8 cellular contexts compared by ENCODE assay signal in genomic region chr11:77151804-77152513, GRCh38. TPM values are rescaled to one million over a fixed set of nuclear protein-coding genes. Genes with fewer than 3 reads are reported as not detected.
DNase-seq lines count a peak whose midpoint lies in the region; ATAC-seq and TF ChIP-seq lines count a peak whose summit lies in the region.

No MANE protein-coding gene starts in this region.

- peaks cover 2% of the 10 kb centered on the region for H3K4me1 ChIP-seq in ovary (ENCODE audit: insufficient read depth)

- H3K9me3 Mint-ChIP-seq in activated CD8-positive, alpha-beta T cell treated with anti-CD3 and anti-CD28 coated beads, Interleukin-2, amount 10 ng/mL, durations not matched to agents 7 days and 5 days (ENCODE audit: insufficient read depth): no peaks in the 10 kb centered on the region
- H3K9me3 Mint-ChIP-seq in stimulated activated naive CD8-positive, alpha-beta T cell treated with anti-CD3 and anti-CD28 coated beads, Interleukin-15, amount 100 ng/mL, for 72 hours: no peaks in the 10 kb centered on the region
- no peaks in the 10 kb centered on the region for H3K9me3 Mint-ChIP-seq in nephron progenitor cell

- CTCF ChIA-PET in activated CD8-positive, alpha-beta T cell treated with anti-CD3 and anti-CD28 coated beads, Interleukin-2, amount 10 ng/mL, durations not matched to agents 7 days and 5 days (lab: Charles Lee): interaction anchor here (1.0 to 1.2 kb wide), 2 partner anchors 25 to 36 kb away, joined by 4 to 7 read pairs; partner anchors contain the start of gene MYO7A

- H3K27ac ChIP-seq in ovary: no peak overlapping the region

- H3K4me1 Mint-ChIP-seq in activated CD8-positive, alpha-beta T cell treated with anti-CD3 and anti-CD28 coated beads, Interleukin-2, amount 10 ng/mL, durations not matched to agents 7 days and 5 days (ENCODE audit: low read depth): peaks cover 62% of the 10 kb centered on the region
- peaks cover 64% of the 10 kb centered on the region for H3K4me1 Mint-ChIP-seq in stimulated activated naive CD8-positive, alpha-beta T cell treated with anti-CD3 and anti-CD28 coated beads, Interleukin-15, amount 100 ng/mL, for 72 hours
- H3K4me1 Mint-ChIP-seq in nephron progenitor cell: peaks cover 48% of the 10 kb centered on the region

- POLR2A ChIA-PET in activated CD8-positive, alpha-beta T cell treated with anti-CD3 and anti-CD28 coated beads, Interleukin-2, amount 10 ng/mL, durations not matched to agents 7 days and 5 days (lab: Charles Lee): no interaction called here

- no peaks in the 10 kb centered on the region for H3K36me3 Mint-ChIP-seq in activated CD8-positive, alpha-beta T cell treated with anti-CD3 and anti-CD28 coated beads, Interleukin-2, amount 10 ng/mL, durations not matched to agents 7 days and 5 days (ENCODE audit: low read depth)
- H3K36me3 Mint-ChIP-seq in nephron progenitor cell (ENCODE audit: low read depth): no peaks in the 10 kb centered on the region

- TF ChIP-seq CTCF in fibroblast of villous mesenchyme (IDR thresholded peaks at IDR 0.05; ENCODE audit: insufficient read depth, low read depth, low read length): no peak
- TF ChIP-seq CTCF in ovary (IDR thresholded peaks at IDR 0.05): no peak
- TF ChIP-seq CTCF in nephron progenitor cell (IDR thresholded peaks at IDR 0.05): no peak

- peak overlapping the region; percentile 66 for H3K27ac Mint-ChIP-seq in activated CD8-positive, alpha-beta T cell treated with anti-CD3 and anti-CD28 coated beads, Interleukin-2, amount 10 ng/mL, durations not matched to agents 7 days and 5 days
- peak overlapping the region; percentile 59 for H3K27ac Mint-ChIP-seq in stimulated activated naive CD8-positive, alpha-beta T cell treated with anti-CD3 and anti-CD28 coated beads, Interleukin-15, amount 100 ng/mL, for 72 hours
- no peak overlapping the region for H3K27ac Mint-ChIP-seq in nephron progenitor cell

- WGBS in ovary, 3 donors: 54 to 67% (median 64%) methylated on average over 10 to 11 of the region's 11 CpGs

- H3K9me3 ChIP-seq in ovary: no peaks in the 10 kb centered on the region

- TF ChIP-seq EP300 in ovary (IDR thresholded peaks at IDR 0.05): no peak

- H3K4me3 ChIP-seq in fibroblast of villous mesenchyme (ENCODE audit: low read depth, low read length) (no peak overlapping the region), ovary (no peak overlapping the region)

- peak; percentile 68 for ATAC-seq in activated CD8-positive, alpha-beta T cell treated with anti-CD3 and anti-CD28 coated beads, Interleukin-2, amount 10 ng/mL, durations not matched to agents 7 days and 5 days
- ATAC-seq in stimulated activated naive CD8-positive, alpha-beta T cell treated with anti-CD3 and anti-CD28 coated beads, Interleukin-15, amount 100 ng/mL, for 72 hours: peak; percentile 90
- ATAC-seq in HG02981 (IDR thresholded peaks at IDR 0.05; ENCODE audit: unreplicated experiment): no peak

- peak; percentile 61 for DNase-seq in activated naive CD4-positive, alpha-beta T cell treated with Interleukin-2 at 50 U/mL for 16 hours
- no peak for DNase-seq in activated naive CD4-positive, alpha-beta T cell treated with anti-CD3 and anti-CD28 coated beads, Interleukin-2, amount 50 U/mL, for 16 hours
- DNase-seq in activated CD8-positive, alpha-beta T cell treated with anti-CD3 and anti-CD28 coated beads, Interleukin-2, amount 10 ng/mL, durations not matched to agents 7 days and 5 days: peak; percentile 82
- DNase-seq in fibroblast of villous mesenchyme (ENCODE audit: low read depth) (peak; percentile 22), ovary (no peak), nephron progenitor cell (no peak)
- DNase-seq in stimulated activated naive CD8-positive, alpha-beta T cell treated with anti-CD3 and anti-CD28 coated beads, Interleukin-15, amount 100 ng/mL, for 72 hours: peak; percentile 66 to 90

- H3K27me3 ChIP-seq in ovary: no peaks in the 10 kb centered on the region

- no peaks in the 10 kb centered on the region for H3K36me3 ChIP-seq in ovary

- peak overlapping the region; percentile 21 for H3K4me3 Mint-ChIP-seq in activated CD8-positive, alpha-beta T cell treated with anti-CD3 and anti-CD28 coated beads, Interleukin-2, amount 10 ng/mL, durations not matched to agents 7 days and 5 days
- peak overlapping the region; percentile 60 to 69 for H3K4me3 Mint-ChIP-seq in stimulated activated naive CD8-positive, alpha-beta T cell treated with anti-CD3 and anti-CD28 coated beads, Interleukin-15, amount 100 ng/mL, for 72 hours
- H3K4me3 Mint-ChIP-seq in nephron progenitor cell: no peak overlapping the region

- intact Hi-C loops in ovary (cut with DNase I): no loop called here

- no peak for TF ChIP-seq POLR2A in ovary (IDR thresholded peaks at IDR 0.05)

- peaks cover 38% of the 10 kb centered on the region for H3K27me3 Mint-ChIP-seq in activated CD8-positive, alpha-beta T cell treated with anti-CD3 and anti-CD28 coated beads, Interleukin-2, amount 10 ng/mL, durations not matched to agents 7 days and 5 days (ENCODE audit: low read depth)
- peaks cover 7% of the 10 kb centered on the region for H3K27me3 Mint-ChIP-seq in stimulated activated naive CD8-positive, alpha-beta T cell treated with anti-CD3 and anti-CD28 coated beads, Interleukin-15, amount 100 ng/mL, for 72 hours
- peaks cover 31% of the 10 kb centered on the region for H3K27me3 Mint-ChIP-seq in nephron progenitor cell (ENCODE audit: low read depth, poor library complexity)

RNA-seq across cellular contexts. Expression of gene MYO7A, which starts 23.9 kb away (rescaled TPM):
- total RNA-seq in activated CD8-positive, alpha-beta T cell treated with anti-CD3 and anti-CD28 coated beads, Interleukin-2, amount 10 ng/mL, durations not matched to agents 7 days and 5 days: not detected
- total RNA-seq in fibroblast of villous mesenchyme: 0.32 and 0.43 TPM in 2 replicates
- 10 to 100 TPM in 4 of 7 donors, 1 to 10 TPM in 3; 4.3 to 18.7 (median 10.6) TPM for total RNA-seq in ovary
- polyA plus RNA-seq in ovary: 1 to 10 TPM; 3.1 to 4.8 TPM

RNA-seq across cellular contexts. Expression of gene OMP, which starts 49.3 kb away (rescaled TPM):
- not detected for total RNA-seq in activated CD8-positive, alpha-beta T cell treated with anti-CD3 and anti-CD28 coated beads, Interleukin-2, amount 10 ng/mL, durations not matched to agents 7 days and 5 days
- total RNA-seq in fibroblast of villous mesenchyme: 1.6 TPM in 1 of 2 replicates, not detected in the other
- 1 to 10 TPM in 4 of 7 donors, under 1 TPM in 1, not detected in 2; 0.55 to 1.8 (median 1.6) TPM for total RNA-seq in ovary
- not detected for polyA plus RNA-seq in ovary

Comparison
In these comparisons a context has a peak if more than half of its experiments do, and no peak if none do; other contexts are left out.
1. DNase-seq: peak in activated naive CD4-positive, alpha-beta T cell treated with Interleukin-2 at 50 U/mL for 16 hours (single experiment), activated CD8-positive, alpha-beta T cell treated with anti-CD3 and anti-CD28 coated beads, Interleukin-2, amount 10 ng/mL, durations not matched to agents 7 days and 5 days (single experiment), fibroblast of villous mesenchyme (single experiment) and stimulated activated naive CD8-positive, alpha-beta T cell treated with anti-CD3 and anti-CD28 coated beads, Interleukin-15, amount 100 ng/mL, for 72 hours (2 of 2); none in activated naive CD4-positive, alpha-beta T cell treated with anti-CD3 and anti-CD28 coated beads, Interleukin-2, amount 50 U/mL, for 16 hours (single experiment), ovary (0 of 5) and nephron progenitor cell (single experiment).